ENCODE assay signal across 1 cellular context in genomic region chr7:142867398-142868187, GRCh38.
TF ChIP-seq lines count a peak whose summit lies in the region.

No MANE protein-coding gene starts in this region.

TF ChIP-seq in H1, 55 proteins besides CTCF, POLR2A, EP300 and RAD21:
- TF ChIP-seq SIN3A (conservative IDR thresholded peaks at IDR 0.05 in 1 of 2, IDR thresholded peaks at IDR 0.05 in 1 of 2; ENCODE audit: low read depth in 1 of 2, low read length in 2 of 2) = no peak
- no peak for TF ChIP-seq TAF7 (optimal IDR thresholded peaks at IDR 0.05; ENCODE audit: borderline replicate concordance, low read depth, low read length)
- TF ChIP-seq CHD7 (IDR thresholded peaks at IDR 0.05; ENCODE audit: insufficient replicate concordance, low read length) = no peak
- no peak for TF ChIP-seq TCF12 (IDR thresholded peaks at IDR 0.05; ENCODE audit: low read depth, low read length)
- TF ChIP-seq YY1 (IDR thresholded peaks at IDR 0.05; ENCODE audit: low read depth, low read length) = no peak
- TF ChIP-seq SAP30 (IDR thresholded peaks at IDR 0.05; ENCODE audit: insufficient read depth, insufficient replicate concordance, low read length) = no peak
- no peak for TF ChIP-seq RBBP5 (IDR thresholded peaks at IDR 0.05; ENCODE audit: borderline replicate concordance, low read depth, low read length)
- TF ChIP-seq HDAC6 (IDR thresholded peaks at IDR 0.05; ENCODE audit: low read depth, low read length) = no peak
- TF ChIP-seq MAX (IDR thresholded peaks at IDR 0.05) = no peak
- no peak for TF ChIP-seq JUN (IDR thresholded peaks at IDR 0.05; ENCODE audit: low read depth, low read length)
- no peak for TF ChIP-seq USF2 (IDR thresholded peaks at IDR 0.05; ENCODE audit: low read length)
- no peak for TF ChIP-seq HDAC2 (IDR thresholded peaks at IDR 0.05; ENCODE audit: borderline replicate concordance in 1 of 2, low read depth in 2 of 2, low read length in 2 of 2)
- TF ChIP-seq EZH2 (IDR thresholded peaks at IDR 0.05; ENCODE audit: low read depth, low read length, severe bottlenecking) = no peak
- no peak for TF ChIP-seq E2F6 (IDR thresholded peaks at IDR 0.05)
- TF ChIP-seq JUND (IDR thresholded peaks at IDR 0.05; ENCODE audit: low read length) = no peak
TF ChIP-seq in H1: peak in this region for 0.
